Comparison of ENCODE assay signal across 1 cellular context in genomic region chr17:30700833-30701232, GRCh38.
TF ChIP-seq lines count a peak whose summit lies in the region.

No MANE protein-coding gene starts in this region.

TF ChIP-seq in HepG2, 621 proteins besides CTCF, POLR2A, EP300 and RAD21:
- TF ChIP-seq ZNF460 (CRISPR knock-in tag; IDR thresholded peaks at IDR 0.05; ENCODE audit: borderline replicate concordance): peak; percentile 25; the same call in 1 of the 2 replicates
